ENCODE assay signal across 2 cellular contexts in the genomic region with DNA sequence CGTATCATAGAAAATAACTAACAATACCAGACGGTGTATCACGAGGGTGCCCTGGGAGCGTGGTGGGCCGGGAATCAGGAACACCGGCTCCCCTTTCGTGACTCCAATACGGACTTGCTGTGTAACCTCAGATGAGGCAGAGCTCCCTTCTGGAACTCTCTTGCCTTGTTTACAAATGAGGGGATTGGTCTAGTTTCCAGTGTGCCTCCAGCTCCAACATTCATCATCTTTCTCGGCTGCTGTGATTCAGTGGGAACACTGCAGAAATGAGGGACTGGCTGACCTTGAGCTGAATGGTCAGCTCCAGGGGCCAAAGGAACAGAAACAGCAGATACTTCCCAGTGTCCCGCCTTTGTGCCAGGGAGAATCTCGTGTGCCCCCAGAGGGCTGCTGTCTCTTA.
TF ChIP-seq lines count a peak whose summit lies in the region.

No MANE protein-coding gene starts in this region.

TF ChIP-seq in A549, 52 proteins besides CTCF, POLR2A, EP300 and RAD21:
- TF ChIP-seq GATA3 (IDR thresholded peaks at IDR 0.05; ENCODE audit: borderline replicate concordance) (peak; percentile 23; the same call in 1 of the 2 replicates), ZC3H11A (IDR thresholded peaks at IDR 0.05) (no peak), SREBF2 (IDR thresholded peaks at IDR 0.05) (no peak), MAFK (IDR thresholded peaks at IDR 0.05; ENCODE audit: partially characterized antibody) (no peak), FOSL2 (IDR thresholded peaks at IDR 0.05) (no peak), FOSL2 (CRISPR knock-in tag; IDR thresholded peaks at IDR 0.05) (peak; percentile 32; the same call in 1 of the 2 replicates), POLR2AphosphoS2 (conservative IDR thresholded peaks at IDR 0.05; ENCODE audit: low read length) (no peak), EHMT2 (IDR thresholded peaks at IDR 0.05; ENCODE audit: low read depth) (no peak), TFCP2L1 (CRISPR knock-in tag; IDR thresholded peaks at IDR 0.05) (no peak), CBX2 (IDR thresholded peaks at IDR 0.05; ENCODE audit: borderline replicate concordance, low read depth) (no peak), JUN (IDR thresholded peaks at IDR 0.05) (no peak), REST (IDR thresholded peaks at IDR 0.05) (no peak), ZFP36 (IDR thresholded peaks at IDR 0.05; ENCODE audit: borderline replicate concordance, partially characterized antibody) (no peak), CEBPB (IDR thresholded peaks at IDR 0.05) (no peak), FOXS1 (CRISPR knock-in tag; IDR thresholded peaks at IDR 0.05) (peak; percentile 75; the same call in 1 of the 2 replicates)

TF ChIP-seq in H1, 55 proteins besides CTCF, POLR2A, EP300 and RAD21:
- TF ChIP-seq GABPA (IDR thresholded peaks at IDR 0.05; ENCODE audit: borderline replicate concordance, insufficient read depth, low read length): no peak
- no peak for TF ChIP-seq KDM4A (IDR thresholded peaks at IDR 0.05; ENCODE audit: low read depth, low read length, severe bottlenecking)
